Comparison of ENCODE assay signal across 1 cellular context in the genomic region with DNA sequence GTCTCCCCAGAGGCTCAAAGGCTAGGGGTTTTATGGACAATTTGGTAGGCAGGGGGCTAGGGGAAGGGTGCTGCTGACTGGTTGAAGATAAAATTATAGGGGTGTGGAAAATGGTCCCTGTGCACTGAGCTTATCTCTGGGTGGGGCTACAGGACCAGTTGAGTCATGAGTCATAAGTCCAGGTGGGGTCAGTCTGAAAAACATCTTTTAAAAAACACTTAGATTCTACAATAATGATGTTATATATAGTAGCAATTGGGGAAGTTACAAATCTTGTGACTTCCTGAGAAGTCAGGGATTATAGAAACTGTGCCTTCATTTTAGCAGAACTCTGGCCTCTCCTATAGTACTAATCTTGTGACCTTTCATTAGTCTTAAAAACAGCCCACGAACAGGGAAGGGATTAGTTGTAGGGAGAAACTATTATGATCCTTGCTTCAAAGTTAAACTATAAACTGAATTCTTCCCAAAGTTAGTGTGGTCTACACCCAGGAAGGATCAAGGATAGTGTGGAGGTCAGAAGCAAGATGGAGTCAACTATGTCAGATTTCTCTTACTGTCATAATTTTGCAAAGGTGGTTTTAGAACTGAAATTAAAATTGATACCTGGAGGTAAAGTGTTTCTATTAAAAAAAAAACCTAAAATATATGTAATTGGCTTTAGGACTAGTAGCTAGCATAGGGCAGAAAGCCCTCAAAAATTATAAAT.
TF ChIP-seq lines count a peak whose summit lies in the region.

No MANE protein-coding gene starts in this region.

TF ChIP-seq in K562, 482 proteins besides CTCF, POLR2A, EP300 and RAD21 (continued from another document):
- TF ChIP-seq, protein P1, sequence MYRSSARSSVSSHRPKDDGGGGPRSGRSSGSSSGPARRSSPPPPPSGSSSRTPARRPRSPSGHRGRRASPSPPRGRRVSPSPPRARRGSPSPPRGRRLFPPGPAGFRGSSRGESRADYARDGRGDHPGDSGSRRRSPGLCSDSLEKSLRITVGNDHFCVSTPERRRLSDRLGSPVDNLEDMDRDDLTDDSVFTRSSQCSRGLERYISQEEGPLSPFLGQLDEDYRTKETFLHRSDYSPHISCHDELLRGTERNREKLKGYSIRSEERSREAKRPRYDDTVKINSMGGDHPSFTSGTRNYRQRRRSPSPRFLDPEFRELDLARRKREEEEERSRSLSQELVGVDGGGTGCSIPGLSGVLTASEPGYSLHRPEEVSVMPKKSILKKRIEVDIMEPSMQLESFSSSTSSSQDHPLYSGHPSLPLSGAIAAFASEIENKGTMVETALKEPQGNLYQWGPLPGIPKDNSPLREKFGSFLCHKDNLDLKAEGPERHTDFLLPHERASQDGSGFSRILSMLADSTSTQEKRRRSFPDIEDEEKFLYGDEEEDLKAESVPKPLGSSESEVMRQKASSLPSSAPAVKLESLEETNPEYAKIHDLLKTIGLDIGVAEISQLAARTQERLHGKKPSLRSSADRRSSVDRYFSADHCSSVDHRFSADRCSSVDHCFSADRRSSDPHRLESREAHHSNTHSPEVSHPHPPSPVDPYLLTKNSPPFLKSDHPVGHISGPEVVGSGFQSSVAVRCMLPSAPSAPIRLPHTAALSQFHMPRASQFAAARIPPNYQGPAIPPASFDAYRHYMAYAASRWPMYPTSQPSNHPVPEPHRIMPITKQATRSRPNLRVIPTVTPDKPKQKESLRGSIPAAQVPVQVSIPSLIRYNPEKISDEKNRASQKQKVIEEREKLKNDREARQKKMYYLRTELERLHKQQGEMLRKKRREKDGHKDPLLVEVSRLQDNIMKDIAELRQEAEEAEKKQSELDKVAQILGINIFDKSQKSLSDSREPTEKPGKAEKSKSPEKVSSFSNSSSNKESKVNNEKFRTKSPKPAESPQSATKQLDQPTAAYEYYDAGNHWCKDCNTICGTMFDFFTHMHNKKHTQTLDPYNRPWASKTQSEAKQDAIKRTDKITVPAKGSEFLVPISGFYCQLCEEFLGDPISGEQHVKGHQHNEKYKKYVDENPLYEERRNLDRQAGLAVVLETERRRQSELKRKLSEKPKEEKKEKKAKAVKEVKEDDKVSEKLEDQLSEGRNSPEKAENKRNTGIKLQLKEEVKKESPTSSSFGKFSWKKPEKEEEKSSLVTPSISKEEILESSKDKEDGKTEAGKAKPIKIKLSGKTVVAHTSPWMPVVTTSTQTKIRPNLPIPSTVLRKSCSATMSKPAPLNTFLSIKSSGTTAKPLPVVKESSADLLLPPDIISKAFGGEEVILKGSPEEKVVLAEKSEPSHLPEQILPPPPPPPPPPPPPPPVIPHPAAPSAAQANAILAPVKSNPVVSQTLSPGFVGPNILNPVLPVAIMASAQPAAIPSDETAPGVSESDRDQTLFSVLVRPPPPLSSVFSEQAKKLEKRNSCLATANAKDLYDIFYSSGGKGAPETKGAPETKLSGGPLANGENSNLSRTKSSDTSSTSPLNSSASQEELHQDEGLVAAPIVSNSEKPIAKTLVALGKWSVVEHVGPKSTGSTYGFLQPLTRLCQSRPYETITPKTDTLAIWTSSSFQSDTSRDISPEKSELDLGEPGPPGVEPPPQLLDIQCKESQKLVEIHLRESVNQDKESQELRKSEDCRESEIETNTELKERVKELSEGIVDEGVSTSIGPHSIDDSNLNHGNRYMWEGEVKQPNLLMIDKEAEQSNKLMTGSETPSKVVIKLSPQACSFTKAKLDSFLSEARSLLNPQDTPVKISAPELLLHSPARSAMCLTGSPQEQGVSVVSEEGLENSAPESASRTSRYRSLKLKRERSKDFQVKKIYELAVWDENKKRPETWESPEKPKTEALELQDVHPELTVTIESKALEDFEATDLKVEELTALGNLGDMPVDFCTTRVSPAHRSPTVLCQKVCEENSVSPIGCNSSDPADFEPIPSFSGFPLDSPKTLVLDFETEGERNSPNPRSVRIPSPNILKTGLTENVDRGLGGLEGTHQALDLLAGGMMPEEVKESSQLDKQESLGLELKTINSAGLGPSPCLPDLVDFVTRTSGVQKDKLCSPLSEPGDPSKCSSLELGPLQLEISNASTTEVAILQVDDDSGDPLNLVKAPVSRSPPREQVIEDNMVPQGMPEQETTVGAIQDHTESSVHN (IDR thresholded peaks at IDR 0.05; ENCODE audit: borderline replicate concordance in 1 of 2, low read depth in 1 of 2), result no peak
- no peak for TF ChIP-seq ZC3H8 (IDR thresholded peaks at IDR 0.05)
- TF ChIP-seq EZH2 (IDR thresholded peaks at IDR 0.05; ENCODE audit: borderline replicate concordance, low read depth, low read length), result no peak
- TF ChIP-seq, protein P2, sequence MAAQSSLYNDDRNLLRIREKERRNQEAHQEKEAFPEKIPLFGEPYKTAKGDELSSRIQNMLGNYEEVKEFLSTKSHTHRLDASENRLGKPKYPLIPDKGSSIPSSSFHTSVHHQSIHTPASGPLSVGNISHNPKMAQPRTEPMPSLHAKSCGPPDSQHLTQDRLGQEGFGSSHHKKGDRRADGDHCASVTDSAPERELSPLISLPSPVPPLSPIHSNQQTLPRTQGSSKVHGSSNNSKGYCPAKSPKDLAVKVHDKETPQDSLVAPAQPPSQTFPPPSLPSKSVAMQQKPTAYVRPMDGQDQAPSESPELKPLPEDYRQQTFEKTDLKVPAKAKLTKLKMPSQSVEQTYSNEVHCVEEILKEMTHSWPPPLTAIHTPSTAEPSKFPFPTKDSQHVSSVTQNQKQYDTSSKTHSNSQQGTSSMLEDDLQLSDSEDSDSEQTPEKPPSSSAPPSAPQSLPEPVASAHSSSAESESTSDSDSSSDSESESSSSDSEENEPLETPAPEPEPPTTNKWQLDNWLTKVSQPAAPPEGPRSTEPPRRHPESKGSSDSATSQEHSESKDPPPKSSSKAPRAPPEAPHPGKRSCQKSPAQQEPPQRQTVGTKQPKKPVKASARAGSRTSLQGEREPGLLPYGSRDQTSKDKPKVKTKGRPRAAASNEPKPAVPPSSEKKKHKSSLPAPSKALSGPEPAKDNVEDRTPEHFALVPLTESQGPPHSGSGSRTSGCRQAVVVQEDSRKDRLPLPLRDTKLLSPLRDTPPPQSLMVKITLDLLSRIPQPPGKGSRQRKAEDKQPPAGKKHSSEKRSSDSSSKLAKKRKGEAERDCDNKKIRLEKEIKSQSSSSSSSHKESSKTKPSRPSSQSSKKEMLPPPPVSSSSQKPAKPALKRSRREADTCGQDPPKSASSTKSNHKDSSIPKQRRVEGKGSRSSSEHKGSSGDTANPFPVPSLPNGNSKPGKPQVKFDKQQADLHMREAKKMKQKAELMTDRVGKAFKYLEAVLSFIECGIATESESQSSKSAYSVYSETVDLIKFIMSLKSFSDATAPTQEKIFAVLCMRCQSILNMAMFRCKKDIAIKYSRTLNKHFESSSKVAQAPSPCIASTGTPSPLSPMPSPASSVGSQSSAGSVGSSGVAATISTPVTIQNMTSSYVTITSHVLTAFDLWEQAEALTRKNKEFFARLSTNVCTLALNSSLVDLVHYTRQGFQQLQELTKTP (IDR thresholded peaks at IDR 0.05; ENCODE audit: low read depth in 1 of 2, partially characterized antibody in 2 of 2), result no peak
- no peak for TF ChIP-seq PHF8 (IDR thresholded peaks at IDR 0.05; ENCODE audit: borderline replicate concordance, low read length)
TF ChIP-seq in K562: peak in this region for 31.
